17 cellular contexts compared by ENCODE assay signal in the genomic region with DNA sequence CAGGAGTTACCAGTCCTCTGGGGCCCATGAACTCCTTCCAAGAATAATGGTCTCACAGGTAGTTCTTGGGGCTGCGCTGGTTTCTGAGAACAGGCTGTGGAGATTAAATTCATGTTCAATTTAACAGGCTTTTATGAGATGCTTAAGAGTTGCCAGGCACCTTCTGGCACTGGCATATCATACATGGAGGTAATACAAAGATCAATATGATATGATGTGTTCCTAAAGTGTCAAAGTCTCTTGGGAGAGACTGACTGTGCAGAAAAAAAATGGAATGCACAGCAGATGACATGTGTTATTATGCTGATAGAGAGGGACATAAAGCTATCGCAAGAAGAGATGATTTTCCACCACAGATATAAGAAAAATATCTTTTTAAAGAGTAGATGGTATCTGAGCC. TPM values are rescaled to one million over a fixed set of nuclear protein-coding genes. Genes with fewer than 3 reads are reported as not detected.
DNase-seq lines count a peak whose midpoint lies in the region; ATAC-seq and TF ChIP-seq lines count a peak whose summit lies in the region.
"Had no signal": no experiment of that assay in that cellular context is flagged by ENCODE, and none has a peak within 500 bp of the region (broad histone marks: within the 10 kb centered on the region; RNA-seq: fewer than 3 reads in every experiment).

No MANE protein-coding gene starts in this region.

- peaks cover 6% of the 10 kb centered on the region for H3K9me3 Mint-ChIP-seq in stimulated activated memory B cell treated with anti-CD40 and anti-IgM and Interleukin-4, amounts not matched to agents 10 μg/mL and 1 μg/mL and 100 μg/mL, for 72 hours
- H3K9me3 Mint-ChIP-seq in immature natural killer cell = peaks cover 0 to 13% (median 6%) of the 10 kb centered on the region in 6 donors

- no peaks in the 10 kb centered on the region for H3K27me3 ChIP-seq in right atrium auricular region
- H3K27me3 ChIP-seq: BE2C had no signal

- peak overlapping the region; percentile 72 to 90 for H3K27ac ChIP-seq in right atrium auricular region
- peak overlapping the region; percentile 89 for H3K27ac ChIP-seq in VCaP
- H3K27ac ChIP-seq: A549, C4-2B had no signal

- H3K27me3 Mint-ChIP-seq in stimulated activated memory B cell treated with anti-CD40 and anti-IgM and Interleukin-4, amounts not matched to agents 10 μg/mL and 1 μg/mL and 100 μg/mL, for 72 hours = no peaks in the 10 kb centered on the region
- peaks cover 3 to 12% (median 10%) of the 10 kb centered on the region in 3 donors for H3K27me3 Mint-ChIP-seq in immature natural killer cell (ENCODE audit: low read depth in 3 of 3)

- intact Hi-C loops in left cardiac atrium (cut with DNase I) = no loop called here
- intact Hi-C loops in mucosa of descending colon (cut with DNase I, micrococcal nuclease) = no loop called here

- H3K4me3 ChIP-seq in right atrium auricular region (no peak overlapping the region), mucosa of descending colon (no peak overlapping the region)
- H3K4me3 ChIP-seq: A549, GM12878 had no signal

- no peaks in the 10 kb centered on the region for H3K4me1 Mint-ChIP-seq in stimulated activated memory B cell treated with anti-CD40 and anti-IgM and Interleukin-4, amounts not matched to agents 10 μg/mL and 1 μg/mL and 100 μg/mL, for 72 hours
- no peaks in the 10 kb centered on the region for H3K4me1 Mint-ChIP-seq in immature natural killer cell
- H3K4me1 Mint-ChIP-seq: CD4-positive, alpha-beta memory T cell; H9 had no signal

- peaks cover 6% of the 10 kb centered on the region for H3K36me3 Mint-ChIP-seq in stimulated activated memory B cell treated with anti-CD40 and anti-IgM and Interleukin-4, amounts not matched to agents 10 μg/mL and 1 μg/mL and 100 μg/mL, for 72 hours
- peaks cover 0 to 6% (median 0%) of the 10 kb centered on the region in 3 donors for H3K36me3 Mint-ChIP-seq in immature natural killer cell
- H3K36me3 Mint-ChIP-seq: CD4-positive, alpha-beta memory T cell had no signal

- no peak for ATAC-seq in left cardiac atrium
- peak; percentile 25 for ATAC-seq in mucosa of descending colon
- no peak for ATAC-seq in stimulated activated memory B cell treated with anti-CD40 and anti-IgM and Interleukin-4, amounts not matched to agents 10 μg/mL and 1 μg/mL and 100 μg/mL, for 72 hours
- ATAC-seq: A549, GM12878 had no signal

- peaks cover 0 to 20% of the 10 kb centered on the region in 2 donors for H3K4me1 ChIP-seq in right atrium auricular region
- H3K4me1 ChIP-seq in mucosa of descending colon (ENCODE audit: low read depth) = peaks cover 8% of the 10 kb centered on the region
- H3K4me1 ChIP-seq: A549, BE2C had no signal

- H3K4me3 Mint-ChIP-seq in stimulated activated memory B cell treated with anti-CD40 and anti-IgM and Interleukin-4, amounts not matched to agents 10 μg/mL and 1 μg/mL and 100 μg/mL, for 72 hours = no peak overlapping the region
- H3K4me3 Mint-ChIP-seq in immature natural killer cell = no peak overlapping the region
- H3K4me3 Mint-ChIP-seq: CD4-positive, alpha-beta memory T cell; H9 had no signal

- H3K27ac Mint-ChIP-seq in stimulated activated memory B cell treated with anti-CD40 and anti-IgM and Interleukin-4, amounts not matched to agents 10 μg/mL and 1 μg/mL and 100 μg/mL, for 72 hours = no peak overlapping the region
- H3K27ac Mint-ChIP-seq in immature natural killer cell = no peak overlapping the region
- H3K27ac Mint-ChIP-seq: CD4-positive, alpha-beta memory T cell; H9 had no signal

- peaks cover 12% of the 10 kb centered on the region for H3K36me3 ChIP-seq in right atrium auricular region
- no peaks in the 10 kb centered on the region for H3K36me3 ChIP-seq in mucosa of descending colon (ENCODE audit: low read depth)
- H3K36me3 ChIP-seq: BE2C had no signal

- DNase-seq in right atrium auricular region (ENCODE audit: low spot score) = no peak
- no peak for DNase-seq in left cardiac atrium
- no peak for DNase-seq in mucosa of descending colon
- no peak for DNase-seq in immature natural killer cell
- no peak for DNase-seq in occipital lobe (lab: John Stamatoyannopoulos, UW)
- DNase-seq: BE2C; CD4-positive, alpha-beta memory T cell; DMS79; GOT3; H9 had no signal

- H3K9me3 ChIP-seq in right atrium auricular region (peaks cover 0 to 12% of the 10 kb centered on the region in 2 donors), mucosa of descending colon (no peaks in the 10 kb centered on the region)
- H3K9me3 ChIP-seq: BE2C had no signal

- TF ChIP-seq CTCF in right atrium auricular region (IDR thresholded peaks at IDR 0.05) (no peak), VCaP (conservative IDR thresholded peaks at IDR 0.05) (no peak), mucosa of descending colon (IDR thresholded peaks at IDR 0.05) (no peak)

RNA-seq across cellular contexts. Expression of a gene that starts 6.8 kb away (rescaled TPM):
- 100 to 1,000 TPM; 100 to 243 TPM for total RNA-seq in right atrium auricular region
- total RNA-seq in left cardiac atrium = 100 to 1,000 TPM in 1 of 2 donors, 10 to 100 TPM in 1; 63.9 to 116 TPM
- 10 to 100 TPM; 21.8 to 58.6 (median 45.6) TPM for total RNA-seq in mucosa of descending colon
- under 1 TPM in 1 of 3 donors, not detected in 2; 0.67 TPM for polyA plus RNA-seq in immature natural killer cell
- 0.47 TPM for total RNA-seq in occipital lobe
- total RNA-seq: G401, HT-29 had no signal

Comparison
In these comparisons a context has a peak if more than half of its experiments do, and no peak if none do; other contexts are left out.
1. RNA of a gene that starts 6.8 kb away (total RNA-seq): 100 to 243 TPM in right atrium auricular region, 63.9 to 116 TPM in left cardiac atrium and 21.8 to 58.6 TPM in mucosa of descending colon; 0.47 TPM in occipital lobe (single experiment); every median in the first group is over 10 times any median in the second.